In the genomic region with DNA sequence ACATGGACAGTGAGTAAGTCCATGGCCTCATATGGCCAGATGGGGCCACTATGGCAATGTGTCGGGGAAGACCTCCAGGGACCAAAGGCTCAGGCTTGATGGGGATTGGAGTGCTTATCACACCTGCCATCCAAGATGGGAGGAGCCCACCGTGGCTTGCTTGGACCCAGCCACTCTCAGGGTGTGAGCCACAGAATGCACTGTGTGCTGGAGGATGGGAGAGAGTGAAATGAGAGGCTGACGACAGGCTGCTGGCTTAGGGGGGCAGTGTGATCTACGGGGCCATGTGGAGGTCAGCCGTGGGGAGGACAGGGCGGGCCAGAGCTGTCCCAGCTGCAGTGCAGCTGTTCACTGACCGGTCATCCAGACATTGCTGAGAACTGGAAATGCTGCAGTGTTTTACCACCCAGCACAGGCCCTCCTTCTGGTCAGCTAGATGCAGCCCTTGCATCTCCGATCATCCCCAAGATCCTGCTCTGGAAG, we compare ENCODE assay signal across 23 cellular contexts.
DNase-seq lines count a peak whose midpoint lies in the region; ATAC-seq and TF ChIP-seq lines count a peak whose summit lies in the region.
"Had no signal": no experiment of that assay in that cellular context is flagged by ENCODE, and none has a peak within 500 bp of the region (broad histone marks: within the 10 kb centered on the region; RNA-seq: fewer than 3 reads in every experiment).

No MANE protein-coding gene starts in this region.

- intact Hi-C loops in heart right ventricle (cut with DNase I): loop anchor here in 8 of 10 donors (5.0 to 10.0 kb wide), 8 partner anchors 67 to 767 kb away; no protein-coding TSS in a partner anchor
- intact Hi-C loops in mucosa of descending colon (cut with DNase I, micrococcal nuclease): no loop called here

- H3K27ac Mint-ChIP-seq in type B pancreatic cell: no peak overlapping the region
- H3K27ac Mint-ChIP-seq: activated CD4-positive, alpha-beta T cell treated with anti-CD3 and anti-CD28 coated beads for 36 hours; effector memory CD8-positive, alpha-beta T cell had no signal

- no peak overlapping the region for H3K4me3 Mint-ChIP-seq in type B pancreatic cell
- H3K4me3 Mint-ChIP-seq: activated CD4-positive, alpha-beta T cell treated with anti-CD3 and anti-CD28 coated beads for 36 hours; effector memory CD8-positive, alpha-beta T cell had no signal

- TF ChIP-seq CTCF in heart right ventricle (IDR thresholded peaks at IDR 0.05) (no peak), mucosa of descending colon (IDR thresholded peaks at IDR 0.05) (no peak), type B pancreatic cell (conservative IDR thresholded peaks at IDR 0.05) (no peak), omental fat pad (IDR thresholded peaks at IDR 0.05) (no peak)

- H3K4me1 ChIP-seq in heart right ventricle (peaks cover 0 to 18% (median 0%) of the 10 kb centered on the region in 9 donors), mucosa of descending colon (ENCODE audit: low read depth) (no peaks in the 10 kb centered on the region)
- H3K4me1 ChIP-seq: BE2C, Caco-2, uterus had no signal

- no peaks in the 10 kb centered on the region for H3K9me3 Mint-ChIP-seq in type B pancreatic cell
- H3K9me3 Mint-ChIP-seq: effector memory CD8-positive, alpha-beta T cell had no signal

- no peaks in the 10 kb centered on the region for H3K27me3 ChIP-seq in heart right ventricle
- H3K27me3 ChIP-seq: BE2C, uterus had no signal

- peak; percentile 85 to 96 (median 93) for ATAC-seq in heart right ventricle
- peak; percentile 68 for ATAC-seq in mucosa of descending colon
- no peak for ATAC-seq in omental fat pad (ENCODE audit: low FRiP score)
- ATAC-seq: activated CD4-positive, alpha-beta T cell treated with anti-CD3 and anti-CD28 coated beads for 36 hours; effector memory CD8-positive, alpha-beta T cell had no signal

- no peak overlapping the region for H3K27ac ChIP-seq in heart right ventricle
- H3K27ac ChIP-seq: uterus had no signal

- peak; percentile 28 for DNase-seq in activated CD8-positive, alpha-beta memory T cell treated with anti-CD3 and anti-CD28 coated beads, Interleukin-2, amount 50 U/mL, for 48 hours
- no peak for DNase-seq in activated CD8-positive, alpha-beta memory T cell treated with anti-CD3 and anti-CD28 coated beads, Interleukin-2, amount 50 U/mL, for 4 hours
- DNase-seq in heart right ventricle: peak; percentile 59 to 65
- peak in 2 of 3 donors; percentile 44 to 46 for DNase-seq in mucosa of descending colon
- peak; percentile 42 for DNase-seq in type B pancreatic cell (ENCODE audit: extremely low spot score, unreplicated experiment)
- no peak for DNase-seq in H4 (ENCODE audit: low spot score)
- no peak for DNase-seq in kidney tubule cell (ENCODE audit: low spot score)
- no peak for DNase-seq in omental fat pad (ENCODE audit: low spot score)
- DNase-seq: 8988T; activated CD4-positive, alpha-beta T cell treated with anti-CD3 and anti-CD28 coated beads for 36 hours; activated naive CD4-positive, alpha-beta T cell treated with Interleukin-2 at 50 U/mL for 16 hours; aorta; BE2C; Caco-2; effector memory CD8-positive, alpha-beta T cell; KBM-7; MV-4-11; NCI-H187; NK-92 treated with Interleukin-12 subunit alpha and Interleukin-12 subunit beta, amount 100 ng/mL, for 24 hours; occipital lobe; RPMI8226; stimulated activated CD4-positive, alpha-beta T cell treated with anti-CD3 and anti-CD28 coated beads, Interleukin-2, amount 100 ng/mL, for 48 hours had no signal

- WGBS in heart right ventricle, 2 donors: 64 to 70% methylated on average over 8 of the region's 8 CpGs

- no peak overlapping the region for H3K4me3 ChIP-seq in heart right ventricle
- H3K4me3 ChIP-seq in mucosa of descending colon: no peak overlapping the region
- H3K4me3 ChIP-seq: uterus had no signal

- no peaks in the 10 kb centered on the region for H3K4me1 Mint-ChIP-seq in type B pancreatic cell (ENCODE audit: unreplicated experiment)
- H3K4me1 Mint-ChIP-seq: activated CD4-positive, alpha-beta T cell treated with anti-CD3 and anti-CD28 coated beads for 36 hours had no signal

- no peaks in the 10 kb centered on the region for H3K36me3 Mint-ChIP-seq in type B pancreatic cell

- H3K9me3 ChIP-seq in heart right ventricle: no peaks in the 10 kb centered on the region
- no peaks in the 10 kb centered on the region for H3K9me3 ChIP-seq in mucosa of descending colon
- H3K9me3 ChIP-seq: BE2C, uterus had no signal

- H3K27me3 Mint-ChIP-seq in type B pancreatic cell: peaks cover 7% of the 10 kb centered on the region
- H3K27me3 Mint-ChIP-seq: effector memory CD8-positive, alpha-beta T cell had no signal

- H3K36me3 ChIP-seq in heart right ventricle (no peaks in the 10 kb centered on the region), mucosa of descending colon (ENCODE audit: low read depth) (no peaks in the 10 kb centered on the region)
- H3K36me3 ChIP-seq: BE2C, uterus had no signal

Comparison
In these comparisons a context has a peak if more than half of its experiments do, and no peak if none do; other contexts are left out.
1. DNase-seq: peak in activated CD8-positive, alpha-beta memory T cell treated with anti-CD3 and anti-CD28 coated beads, Interleukin-2, amount 50 U/mL, for 48 hours (single experiment), heart right ventricle (2 of 2), mucosa of descending colon (2 of 3) and type B pancreatic cell (single experiment); none in activated CD8-positive, alpha-beta memory T cell treated with anti-CD3 and anti-CD28 coated beads, Interleukin-2, amount 50 U/mL, for 4 hours (single experiment), H4 (single experiment), kidney tubule cell (single experiment) and omental fat pad (single experiment).
2. intact Hi-C loops: an anchor here in heart right ventricle (5.0 to 10.0 kb wide); none called in mucosa of descending colon.